Comparison of ENCODE assay signal across 10 cellular contexts in the genomic region with DNA sequence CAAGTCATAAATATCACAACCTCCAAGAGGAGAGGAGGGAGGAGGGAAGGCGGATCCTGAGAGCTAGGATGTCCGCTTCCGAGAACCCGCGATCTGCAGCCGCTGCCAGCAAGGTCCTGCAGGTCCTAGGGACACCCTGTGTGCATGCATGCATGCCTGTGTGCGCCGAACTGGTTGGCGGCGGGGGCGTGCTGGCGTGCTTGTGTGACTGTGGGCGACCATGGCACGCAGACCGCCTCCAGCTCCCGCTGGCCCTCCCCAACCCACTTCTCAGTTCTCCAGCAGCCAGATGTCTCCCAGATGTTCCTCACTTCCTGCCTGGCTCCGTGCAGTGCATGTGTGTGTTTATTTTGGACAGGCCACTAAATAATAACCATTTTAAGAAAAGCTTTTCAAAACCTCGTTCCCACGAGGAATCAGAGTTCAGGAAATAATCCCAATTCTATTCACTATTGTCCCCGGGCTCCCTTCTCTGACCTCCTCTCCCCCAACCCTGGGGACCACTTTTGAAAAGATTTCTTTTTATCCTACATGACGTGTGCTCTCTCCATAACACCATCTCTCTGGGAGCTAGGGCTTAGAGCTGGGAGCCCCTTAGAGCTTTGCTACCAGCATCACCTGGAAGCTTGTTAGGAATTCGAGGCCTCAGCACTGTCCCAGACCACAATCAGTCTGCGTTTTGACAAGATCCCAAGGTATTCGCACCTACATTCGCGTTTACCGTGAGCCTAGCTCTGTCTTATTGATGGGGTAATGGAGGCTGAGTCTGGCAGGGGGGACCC. TPM values are rescaled to one million over a fixed set of nuclear protein-coding genes. Genes with fewer than 3 reads are reported as not detected.
DNase-seq lines count a peak whose midpoint lies in the region; ATAC-seq, FAIRE-seq and TF ChIP-seq lines count a peak whose summit lies in the region.
"Had no signal": no experiment of that assay in that cellular context is flagged by ENCODE, and none has a peak within 500 bp of the region (broad histone marks: within the 10 kb centered on the region; RNA-seq: fewer than 3 reads in every experiment).

No MANE protein-coding gene starts in this region.

- H3K9me3 ChIP-seq in esophagus (ENCODE audit: control insufficient read depth in 2 of 2, insufficient read depth in 1 of 2, low read depth in 1 of 2, low read length in 1 of 2) = no peaks in the 10 kb centered on the region

- TF ChIP-seq CTCF in nephron progenitor cell (IDR thresholded peaks at IDR 0.05) = no peak

- no peaks in the 10 kb centered on the region for H3K27me3 ChIP-seq in esophagus (ENCODE audit: control insufficient read depth in 1 of 2, insufficient read depth in 2 of 2, low read length in 2 of 2)

- WGBS in esophagus, 2 donors = 23 to 46% methylated on average over 27 of the region's 27 CpGs

- FAIRE-seq in GM19239 (lab: Jason Lieb, UNC) = no peak

- peaks cover 7% of the 10 kb centered on the region for H3K27me3 Mint-ChIP-seq in nephron progenitor cell (ENCODE audit: low read depth, poor library complexity)

- no peak for ATAC-seq in HG03442 (IDR thresholded peaks at IDR 0.05; ENCODE audit: unreplicated experiment)

- H3K4me1 ChIP-seq in esophagus (ENCODE audit: control insufficient read depth in 2 of 2, insufficient read depth in 2 of 2, low read length in 1 of 2) = peaks cover 19 to 52% of the 10 kb centered on the region in 2 donors

- DNase-seq in AG08396 (ENCODE audit: low spot score) = peak; percentile 87
- peak; percentile 17 for DNase-seq in NCI-H2227 treated with DMSO at 0.1 percent for 48 hours (lab: John Stamatoyannopoulos, UW)
- peak; percentile 41 for DNase-seq in nephron progenitor cell
- no peak for DNase-seq in GM19239 (ENCODE audit: insufficient read length, low spot score)
- no peak for DNase-seq in NCI-H1694 treated with DMSO at 0.1 percent for 48 hours (lab: John Stamatoyannopoulos, UW)
- no peak for DNase-seq in effector CD8-positive, alpha-beta T cell (lab: John Stamatoyannopoulos, UW)
- DNase-seq: activated CD8-positive, alpha-beta memory T cell treated with anti-CD3 and anti-CD28 coated beads, Interleukin-2, amount 50 U/mL, for 4 hours; GF-D8 had no signal

- H3K27ac Mint-ChIP-seq in nephron progenitor cell = peak overlapping the region; percentile 74

- no peak overlapping the region for H3K4me3 ChIP-seq in esophagus (ENCODE audit: low read depth in 1 of 2, low read length in 2 of 2)

- H3K4me3 Mint-ChIP-seq in nephron progenitor cell = peak overlapping the region; percentile 62

- no peaks in the 10 kb centered on the region for H3K36me3 Mint-ChIP-seq in nephron progenitor cell (ENCODE audit: low read depth)

- no peaks in the 10 kb centered on the region for H3K36me3 ChIP-seq in esophagus (ENCODE audit: control insufficient read depth in 2 of 2, insufficient read depth in 2 of 2, low read length in 1 of 2)

- H3K27ac ChIP-seq in esophagus (ENCODE audit: low read depth in 2 of 2, low read length in 1 of 2) = peak overlapping the region; percentile 95 to 98

- peaks cover 88% of the 10 kb centered on the region for H3K4me1 Mint-ChIP-seq in nephron progenitor cell

- no peaks in the 10 kb centered on the region for H3K9me3 Mint-ChIP-seq in nephron progenitor cell

RNA-seq across cellular contexts. Expression of a gene that starts 32.5 kb away (rescaled TPM):
- 10 to 100 TPM in 1 of 2 donors, 1 to 10 TPM in 1; 7.6 to 12.2 TPM for polyA plus RNA-seq in esophagus

Comparison
In these comparisons a context has a peak if more than half of its experiments do, and no peak if none do; other contexts are left out.
1. DNase-seq: peak in AG08396 (single experiment), NCI-H2227 treated with DMSO at 0.1 percent for 48 hours (single experiment) and nephron progenitor cell (single experiment); none in GM19239 (single experiment), NCI-H1694 treated with DMSO at 0.1 percent for 48 hours (single experiment) and effector CD8-positive, alpha-beta T cell (single experiment).